8 cellular contexts compared by ENCODE assay signal in the genomic region with DNA sequence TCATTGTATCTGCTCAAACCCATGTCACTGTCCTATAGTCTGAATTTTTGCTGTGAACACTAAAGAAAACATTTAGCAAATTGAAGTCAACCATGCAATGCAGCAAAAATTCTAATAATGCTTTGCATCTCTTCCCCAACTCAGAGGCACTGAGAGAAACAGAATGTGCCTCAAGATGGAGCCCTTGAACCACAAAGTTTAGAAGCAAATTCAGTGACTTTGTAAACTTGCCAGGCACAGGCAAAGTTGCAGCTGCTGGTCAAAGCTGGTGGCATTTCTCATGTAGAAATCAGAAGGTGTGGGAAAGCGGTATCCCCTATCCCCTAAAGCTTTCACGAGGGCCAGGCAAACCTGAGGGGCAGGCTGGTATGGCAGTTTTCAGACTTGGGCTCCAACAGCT.
A peak's percentile ranks its signal among the peaks of the same experiment; 100 is the strongest.
DNase-seq lines count a peak whose midpoint lies in the region; ATAC-seq lines count a peak whose summit lies in the region.

No MANE protein-coding gene starts in this region.

- no peak overlapping the region for H3K4me2 ChIP-seq in trophoblast cell (ENCODE audit: low read length)

- H3K4me1 ChIP-seq in trophoblast cell (ENCODE audit: control insufficient read depth in 1 of 2, insufficient read depth in 2 of 2, low read length in 2 of 2), result no peaks in the 10 kb centered on the region

- H3K4ac ChIP-seq in trophoblast cell (ENCODE audit: low read depth, low read length), result no peak overlapping the region

- no peak overlapping the region for H2BK120ac ChIP-seq in trophoblast cell (ENCODE audit: insufficient read depth, low read length, poor library complexity)

- no peaks in the 10 kb centered on the region for H3K9me3 ChIP-seq in SK-N-MC (ENCODE audit: low read depth, low read length)
- H3K9me3 ChIP-seq in trophoblast cell (ENCODE audit: insufficient read depth, low read depth, low read length), result no peaks in the 10 kb centered on the region

- no peaks in the 10 kb centered on the region for H3K79me2 ChIP-seq in trophoblast cell (ENCODE audit: control insufficient read depth, insufficient read depth, low read length, poor library complexity)

- H2BK5ac ChIP-seq in trophoblast cell (ENCODE audit: low read depth, low read length, poor library complexity), result no peak overlapping the region

- H3K27ac ChIP-seq in SK-N-MC (no peak overlapping the region), trophoblast cell (ENCODE audit: low read depth, low read length) (no peak overlapping the region)

- no peaks in the 10 kb centered on the region for H3K27me3 ChIP-seq in trophoblast cell (ENCODE audit: insufficient read depth, low read length)

- no peak overlapping the region for H3K18ac ChIP-seq in trophoblast cell (ENCODE audit: low read length)

- H3K4me3 ChIP-seq in SK-N-MC (no peak overlapping the region), trophoblast cell (ENCODE audit: low read depth, low read length) (no peak overlapping the region)

- H3K23ac ChIP-seq in trophoblast cell (ENCODE audit: low read length), result no peak overlapping the region

- H3K9ac ChIP-seq in SK-N-MC (ENCODE audit: insufficient read length) (no peak overlapping the region), trophoblast cell (ENCODE audit: low read length) (no peak overlapping the region)

- H4K12ac ChIP-seq in trophoblast cell (ENCODE audit: low read depth, low read length), result no peak overlapping the region

- no peaks in the 10 kb centered on the region for H3K79me1 ChIP-seq in trophoblast cell (ENCODE audit: low read length)

- ATAC-seq in GM21515 (IDR thresholded peaks at IDR 0.05; ENCODE audit: unreplicated experiment) (no peak), GM19463 (IDR thresholded peaks at IDR 0.05; ENCODE audit: unreplicated experiment) (no peak)

- H2BK12ac ChIP-seq in trophoblast cell (ENCODE audit: low read length), result no peak overlapping the region

- WGBS in trophoblast cell (ENCODE audit: extremely low coverage, insufficient coverage, insufficient read length), result no CpG with 5 or more reads among the region's 2 CpGs

- no peak overlapping the region for H4K91ac ChIP-seq in trophoblast cell (ENCODE audit: low read depth, low read length)

- no peak overlapping the region for H2AK5ac ChIP-seq in trophoblast cell (ENCODE audit: low read length)

- no peak overlapping the region for H2AFZ ChIP-seq in trophoblast cell (ENCODE audit: insufficient read depth, low read length, poor library complexity)

- H3K14ac ChIP-seq in trophoblast cell (ENCODE audit: low read length), result no peak overlapping the region

- H3K36me3 ChIP-seq in SK-N-MC (ENCODE audit: insufficient read depth, low read length) (no peaks in the 10 kb centered on the region), trophoblast cell (ENCODE audit: control insufficient read depth in 1 of 2, insufficient read depth in 2 of 2, low read length in 2 of 2) (no peaks in the 10 kb centered on the region)

- H4K8ac ChIP-seq in trophoblast cell (ENCODE audit: low read depth, low read length), result no peak overlapping the region

- peak; percentile 1 for DNase-seq in stimulated activated CD4-positive, alpha-beta T cell treated with anti-CD3 and anti-CD28 coated beads, Interleukin-15, amount 100 ng/mL, for 24 hours
- no peak for DNase-seq in stimulated activated CD4-positive, alpha-beta T cell treated with anti-CD3 and anti-CD28 coated beads, Interleukin-2, amount 100 ng/mL, for 48 hours
- peak; percentile 8 for DNase-seq in SK-N-MC (ENCODE audit: low read depth, low spot score)
- peak; percentile 74 for DNase-seq in fibroblast of the conjunctiva (ENCODE audit: low read depth)
- DNase-seq in trophoblast cell, result peak; percentile 12 to 65
- no peak for DNase-seq in effector CD4-positive, alpha-beta T cell

Comparison
In these comparisons a context has a peak if more than half of its experiments do, and no peak if none do; other contexts are left out.
1. DNase-seq: peak in stimulated activated CD4-positive, alpha-beta T cell treated with anti-CD3 and anti-CD28 coated beads, Interleukin-15, amount 100 ng/mL, for 24 hours (single experiment), SK-N-MC (single experiment), fibroblast of the conjunctiva (single experiment) and trophoblast cell (2 of 2); none in stimulated activated CD4-positive, alpha-beta T cell treated with anti-CD3 and anti-CD28 coated beads, Interleukin-2, amount 100 ng/mL, for 48 hours (0 of 2) and effector CD4-positive, alpha-beta T cell (single experiment).